In the genomic region with DNA sequence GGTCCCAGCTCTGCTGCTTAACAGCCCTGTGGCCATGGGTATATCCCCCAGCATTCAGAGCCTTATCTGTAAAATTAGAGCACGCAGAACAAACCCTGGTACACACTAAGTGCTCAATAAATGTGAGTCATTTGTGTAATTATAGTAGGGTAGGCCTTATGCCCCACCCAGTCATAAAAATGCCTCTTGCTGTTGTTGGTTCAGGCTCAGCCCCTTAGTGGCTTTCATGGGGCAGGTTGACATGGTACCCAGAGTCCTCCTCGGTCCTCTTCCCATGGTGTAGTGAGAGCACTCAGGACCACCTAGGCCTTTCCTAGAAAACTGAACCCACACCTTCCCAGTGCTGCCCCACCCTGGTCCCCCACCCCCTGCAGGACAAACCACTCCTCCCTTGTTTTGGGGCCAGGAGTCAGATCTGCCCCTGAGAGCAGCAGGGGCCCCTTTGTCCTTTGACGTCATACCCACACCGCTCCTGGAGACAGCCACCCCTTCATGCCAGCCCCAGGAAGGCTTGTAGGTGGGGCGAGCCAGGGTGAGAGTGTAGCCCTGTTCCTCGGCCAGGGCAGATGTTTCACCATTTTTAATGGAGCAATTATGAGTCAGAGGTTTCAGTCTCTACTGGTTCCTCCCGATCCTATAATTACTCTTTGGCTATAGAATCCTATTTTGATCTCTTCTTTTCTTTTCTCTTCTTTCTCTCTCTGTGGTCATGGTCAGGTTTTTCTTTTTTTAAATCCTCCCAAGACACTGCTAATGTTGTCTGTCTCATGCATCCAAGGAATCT, we compare ENCODE assay signal across 1 cellular context.
A peak's percentile ranks its signal among the peaks of the same experiment; 100 is the strongest.
TF ChIP-seq lines count a peak whose summit lies in the region.

No MANE protein-coding gene starts in this region.

TF ChIP-seq in HepG2, 621 proteins besides CTCF, POLR2A, EP300 and RAD21 (continued from another document and continues in another):
- TF ChIP-seq NCOR1 (IDR thresholded peaks at IDR 0.05; ENCODE audit: borderline replicate concordance, low read length) (0 out of 2 replicates have a peak, but pooled peaks have one; percentile 12), ZZZ3 (CRISPR knock-in tag; IDR thresholded peaks at IDR 0.05; ENCODE audit: borderline replicate concordance) (no peak), CEBPG (CRISPR knock-in tag; IDR thresholded peaks at IDR 0.05) (no peak), ZNF552 (CRISPR knock-in tag; IDR thresholded peaks at IDR 0.05; ENCODE audit: borderline replicate concordance) (no peak), MIER2 (CRISPR knock-in tag; IDR thresholded peaks at IDR 0.05) (no peak), ZNF570 (CRISPR knock-in tag; IDR thresholded peaks at IDR 0.05; ENCODE audit: borderline replicate concordance) (no peak), NFYC (CRISPR knock-in tag; IDR thresholded peaks at IDR 0.05) (no peak), NFIC (IDR thresholded peaks at IDR 0.05; ENCODE audit: low read length) (0 out of 2 replicates have a peak, but pooled peaks have one; percentile 17), ZNF10 (CRISPR knock-in tag; IDR thresholded peaks at IDR 0.05; ENCODE audit: borderline replicate concordance, low read depth) (no peak), ZNF142 (CRISPR knock-in tag; IDR thresholded peaks at IDR 0.05) (no peak), FOSL2 (CRISPR knock-in tag; IDR thresholded peaks at IDR 0.05) (0 out of 2 replicates have a peak, but pooled peaks have one; percentile 24), SIN3A (IDR thresholded peaks at IDR 0.05; ENCODE audit: borderline replicate concordance, low read depth, low read length) (no peak), HOXA5 (CRISPR knock-in tag; IDR thresholded peaks at IDR 0.05) (no peak), REPIN1 (CRISPR knock-in tag; IDR thresholded peaks at IDR 0.05; ENCODE audit: borderline replicate concordance, low read depth) (no peak), ZNF776 (CRISPR knock-in tag; IDR thresholded peaks at IDR 0.05) (no peak), NFKBIZ (CRISPR knock-in tag; IDR thresholded peaks at IDR 0.05) (no peak), TP53 (CRISPR knock-in tag; conservative IDR thresholded peaks at IDR 0.05) (no peak), ZNF577 (CRISPR knock-in tag; IDR thresholded peaks at IDR 0.05; ENCODE audit: borderline replicate concordance, low read depth) (no peak), SNAPC2 (CRISPR knock-in tag; IDR thresholded peaks at IDR 0.05) (no peak), HMG20A (CRISPR knock-in tag; IDR thresholded peaks at IDR 0.05; ENCODE audit: borderline replicate concordance) (no peak), CCDC6 (CRISPR knock-in tag; IDR thresholded peaks at IDR 0.05) (no peak), ZNF232 (CRISPR knock-in tag; IDR thresholded peaks at IDR 0.05; ENCODE audit: borderline replicate concordance) (no peak), ZBTB21 (CRISPR knock-in tag; IDR thresholded peaks at IDR 0.05) (peak; percentile 40; the same call in 1 of the 2 replicates), ZNF781 (CRISPR knock-in tag; IDR thresholded peaks at IDR 0.05; ENCODE audit: borderline replicate concordance, not compliant biosample characterization) (no peak), ZNF180 (CRISPR knock-in tag; IDR thresholded peaks at IDR 0.05; ENCODE audit: borderline replicate concordance, low read depth) (no peak), ZNF749 (CRISPR knock-in tag; IDR thresholded peaks at IDR 0.05; ENCODE audit: borderline replicate concordance) (no peak), ZFP36 (IDR thresholded peaks at IDR 0.05; ENCODE audit: borderline replicate concordance, low read depth, low read length, partially characterized antibody) (no peak)
- TF ChIP-seq, protein P1, sequence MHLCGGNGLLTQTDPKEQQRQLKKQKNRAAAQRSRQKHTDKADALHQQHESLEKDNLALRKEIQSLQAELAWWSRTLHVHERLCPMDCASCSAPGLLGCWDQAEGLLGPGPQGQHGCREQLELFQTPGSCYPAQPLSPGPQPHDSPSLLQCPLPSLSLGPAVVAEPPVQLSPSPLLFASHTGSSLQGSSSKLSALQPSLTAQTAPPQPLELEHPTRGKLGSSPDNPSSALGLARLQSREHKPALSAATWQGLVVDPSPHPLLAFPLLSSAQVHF (CRISPR knock-in tag; IDR thresholded peaks at IDR 0.05) = no peak
- TF ChIP-seq, protein P2, sequence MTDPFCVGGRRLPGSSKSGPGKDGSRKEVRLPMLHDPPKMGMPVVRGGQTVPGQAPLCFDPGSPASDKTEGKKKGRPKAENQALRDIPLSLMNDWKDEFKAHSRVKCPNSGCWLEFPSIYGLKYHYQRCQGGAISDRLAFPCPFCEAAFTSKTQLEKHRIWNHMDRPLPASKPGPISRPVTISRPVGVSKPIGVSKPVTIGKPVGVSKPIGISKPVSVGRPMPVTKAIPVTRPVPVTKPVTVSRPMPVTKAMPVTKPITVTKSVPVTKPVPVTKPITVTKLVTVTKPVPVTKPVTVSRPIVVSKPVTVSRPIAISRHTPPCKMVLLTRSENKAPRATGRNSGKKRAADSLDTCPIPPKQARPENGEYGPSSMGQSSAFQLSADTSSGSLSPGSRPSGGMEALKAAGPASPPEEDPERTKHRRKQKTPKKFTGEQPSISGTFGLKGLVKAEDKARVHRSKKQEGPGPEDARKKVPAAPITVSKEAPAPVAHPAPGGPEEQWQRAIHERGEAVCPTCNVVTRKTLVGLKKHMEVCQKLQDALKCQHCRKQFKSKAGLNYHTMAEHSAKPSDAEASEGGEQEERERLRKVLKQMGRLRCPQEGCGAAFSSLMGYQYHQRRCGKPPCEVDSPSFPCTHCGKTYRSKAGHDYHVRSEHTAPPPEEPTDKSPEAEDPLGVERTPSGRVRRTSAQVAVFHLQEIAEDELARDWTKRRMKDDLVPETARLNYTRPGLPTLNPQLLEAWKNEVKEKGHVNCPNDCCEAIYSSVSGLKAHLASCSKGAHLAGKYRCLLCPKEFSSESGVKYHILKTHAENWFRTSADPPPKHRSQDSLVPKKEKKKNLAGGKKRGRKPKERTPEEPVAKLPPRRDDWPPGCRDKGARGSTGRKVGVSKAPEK (CRISPR knock-in tag; IDR thresholded peaks at IDR 0.05; ENCODE audit: borderline replicate concordance) = no peak
- TF ChIP-seq, protein P3, sequence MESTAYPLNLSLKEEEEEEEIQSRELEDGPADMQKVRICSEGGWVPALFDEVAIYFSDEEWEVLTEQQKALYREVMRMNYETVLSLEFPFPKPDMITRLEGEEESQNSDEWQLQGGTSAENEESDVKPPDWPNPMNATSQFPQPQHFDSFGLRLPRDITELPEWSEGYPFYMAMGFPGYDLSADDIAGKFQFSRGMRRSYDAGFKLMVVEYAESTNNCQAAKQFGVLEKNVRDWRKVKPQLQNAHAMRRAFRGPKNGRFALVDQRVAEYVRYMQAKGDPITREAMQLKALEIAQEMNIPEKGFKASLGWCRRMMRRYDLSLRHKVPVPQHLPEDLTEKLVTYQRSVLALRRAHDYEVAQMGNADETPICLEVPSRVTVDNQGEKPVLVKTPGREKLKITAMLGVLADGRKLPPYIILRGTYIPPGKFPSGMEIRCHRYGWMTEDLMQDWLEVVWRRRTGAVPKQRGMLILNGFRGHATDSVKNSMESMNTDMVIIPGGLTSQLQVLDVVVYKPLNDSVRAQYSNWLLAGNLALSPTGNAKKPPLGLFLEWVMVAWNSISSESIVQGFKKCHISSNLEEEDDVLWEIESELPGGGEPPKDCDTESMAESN (CRISPR knock-in tag; conservative IDR thresholded peaks at IDR 0.05) = no peak
- TF ChIP-seq, protein P4, sequence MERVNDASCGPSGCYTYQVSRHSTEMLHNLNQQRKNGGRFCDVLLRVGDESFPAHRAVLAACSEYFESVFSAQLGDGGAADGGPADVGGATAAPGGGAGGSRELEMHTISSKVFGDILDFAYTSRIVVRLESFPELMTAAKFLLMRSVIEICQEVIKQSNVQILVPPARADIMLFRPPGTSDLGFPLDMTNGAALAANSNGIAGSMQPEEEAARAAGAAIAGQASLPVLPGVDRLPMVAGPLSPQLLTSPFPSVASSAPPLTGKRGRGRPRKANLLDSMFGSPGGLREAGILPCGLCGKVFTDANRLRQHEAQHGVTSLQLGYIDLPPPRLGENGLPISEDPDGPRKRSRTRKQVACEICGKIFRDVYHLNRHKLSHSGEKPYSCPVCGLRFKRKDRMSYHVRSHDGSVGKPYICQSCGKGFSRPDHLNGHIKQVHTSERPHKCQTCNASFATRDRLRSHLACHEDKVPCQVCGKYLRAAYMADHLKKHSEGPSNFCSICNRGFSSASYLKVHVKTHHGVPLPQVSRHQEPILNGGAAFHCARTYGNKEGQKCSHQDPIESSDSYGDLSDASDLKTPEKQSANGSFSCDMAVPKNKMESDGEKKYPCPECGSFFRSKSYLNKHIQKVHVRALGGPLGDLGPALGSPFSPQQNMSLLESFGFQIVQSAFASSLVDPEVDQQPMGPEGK (CRISPR knock-in tag; IDR thresholded peaks at IDR 0.05) = no peak
- TF ChIP-seq, protein P5, sequence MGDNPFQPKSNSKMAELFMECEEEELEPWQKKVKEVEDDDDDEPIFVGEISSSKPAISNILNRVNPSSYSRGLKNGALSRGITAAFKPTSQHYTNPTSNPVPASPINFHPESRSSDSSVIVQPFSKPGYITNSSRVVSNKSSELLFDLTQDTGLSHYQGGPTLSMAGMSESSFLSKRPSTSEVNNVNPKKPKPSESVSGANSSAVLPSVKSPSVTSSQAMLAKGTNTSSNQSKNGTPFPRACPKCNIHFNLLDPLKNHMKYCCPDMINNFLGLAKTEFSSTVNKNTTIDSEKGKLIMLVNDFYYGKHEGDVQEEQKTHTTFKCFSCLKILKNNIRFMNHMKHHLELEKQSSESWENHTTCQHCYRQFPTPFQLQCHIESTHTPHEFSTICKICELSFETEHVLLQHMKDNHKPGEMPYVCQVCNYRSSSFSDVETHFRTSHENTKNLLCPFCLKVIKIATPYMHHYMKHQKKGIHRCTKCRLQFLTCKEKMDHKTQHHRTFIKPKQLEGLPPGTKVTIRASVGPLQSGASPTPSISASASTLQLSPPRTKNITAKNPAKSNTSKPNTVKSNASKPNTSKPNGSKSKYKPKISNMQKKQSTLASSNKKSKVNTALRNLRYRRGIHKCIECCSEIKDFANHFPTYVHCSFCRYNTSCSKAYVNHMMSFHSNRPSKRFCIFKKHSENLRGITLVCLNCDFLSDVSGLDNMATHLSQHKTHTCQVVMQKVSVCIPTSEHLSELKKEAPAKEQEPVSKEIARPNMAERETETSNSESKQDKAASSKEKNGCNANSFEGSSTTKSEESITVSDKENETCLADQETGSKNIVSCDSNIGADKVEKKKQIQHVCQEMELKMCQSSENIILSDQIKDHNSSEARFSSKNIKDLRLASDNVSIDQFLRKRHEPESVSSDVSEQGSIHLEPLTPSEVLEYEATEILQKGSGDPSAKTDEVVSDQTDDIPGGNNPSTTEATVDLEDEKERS (CRISPR knock-in tag; IDR thresholded peaks at IDR 0.05) = no peak
- TF ChIP-seq, protein P6, sequence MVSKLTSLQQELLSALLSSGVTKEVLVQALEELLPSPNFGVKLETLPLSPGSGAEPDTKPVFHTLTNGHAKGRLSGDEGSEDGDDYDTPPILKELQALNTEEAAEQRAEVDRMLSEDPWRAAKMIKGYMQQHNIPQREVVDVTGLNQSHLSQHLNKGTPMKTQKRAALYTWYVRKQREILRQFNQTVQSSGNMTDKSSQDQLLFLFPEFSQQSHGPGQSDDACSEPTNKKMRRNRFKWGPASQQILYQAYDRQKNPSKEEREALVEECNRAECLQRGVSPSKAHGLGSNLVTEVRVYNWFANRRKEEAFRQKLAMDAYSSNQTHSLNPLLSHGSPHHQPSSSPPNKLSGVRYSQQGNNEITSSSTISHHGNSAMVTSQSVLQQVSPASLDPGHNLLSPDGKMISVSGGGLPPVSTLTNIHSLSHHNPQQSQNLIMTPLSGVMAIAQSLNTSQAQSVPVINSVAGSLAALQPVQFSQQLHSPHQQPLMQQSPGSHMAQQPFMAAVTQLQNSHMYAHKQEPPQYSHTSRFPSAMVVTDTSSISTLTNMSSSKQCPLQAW (CRISPR knock-in tag; IDR thresholded peaks at IDR 0.05) = peak; percentile 13; the same call in 1 of the 2 replicates
